In the genomic region with DNA sequence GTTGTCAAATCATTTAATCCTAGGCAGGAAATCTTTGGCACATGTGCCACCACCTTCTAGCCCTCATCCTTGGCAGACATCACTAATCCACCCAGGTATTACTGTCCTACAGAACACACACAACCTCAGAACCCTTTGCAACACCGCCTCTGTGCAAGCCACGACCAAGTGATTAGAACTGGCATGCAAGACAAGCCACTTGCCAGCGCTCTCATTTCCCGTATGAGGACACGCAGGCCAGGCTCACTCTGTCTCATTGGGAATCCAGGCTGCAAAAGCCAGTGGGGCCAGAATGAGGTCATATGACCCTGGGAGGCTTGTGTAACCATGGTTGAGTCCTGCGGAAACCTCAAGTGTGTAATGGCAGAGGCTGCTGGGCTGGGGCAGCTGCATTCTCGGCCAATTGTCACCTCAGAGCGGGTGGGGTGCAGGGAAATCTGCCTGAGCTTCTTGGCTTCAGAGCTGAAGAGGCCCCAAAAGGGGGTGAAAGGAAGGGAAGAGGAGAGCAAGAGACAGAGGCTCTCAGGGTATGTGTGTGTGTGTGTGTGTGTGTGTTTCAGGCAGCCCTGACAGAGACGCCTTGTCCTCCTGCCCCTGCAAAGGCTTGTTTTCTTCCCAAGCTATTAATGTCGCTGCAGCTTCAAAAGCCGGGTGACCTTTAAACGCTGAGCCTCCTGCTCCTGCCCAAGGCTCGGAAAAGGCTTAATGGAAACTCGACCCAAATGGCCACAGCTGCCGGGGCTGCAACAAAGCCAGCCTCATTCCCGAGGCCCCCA, we compare ENCODE assay signal across 8 cellular contexts. TPM values are rescaled to one million over a fixed set of nuclear protein-coding genes. Genes with fewer than 3 reads are reported as not detected.
DNase-seq lines count a peak whose midpoint lies in the region; ATAC-seq and TF ChIP-seq lines count a peak whose summit lies in the region.

No MANE protein-coding gene starts in this region.

- peak overlapping the region; percentile 39 for H3K4me3 ChIP-seq in AG10803 (ENCODE audit: low read length)
- no peak overlapping the region for H3K4me3 ChIP-seq in epithelial cell of esophagus (ENCODE audit: low read length)
- H3K4me3 ChIP-seq in thymus (ENCODE audit: low read length): no peak overlapping the region

- DNase-seq in AG10803 (ENCODE audit: low read depth) (peak; percentile 100), HT1080 (ENCODE audit: low read depth) (peak; percentile 97), SIG-M5 treated with dmso at 0.1 percent for 504 hours (lab: John Stamatoyannopoulos, UW; ENCODE audit: unreplicated experiment) (peak; percentile 98), epithelial cell of esophagus (ENCODE audit: low read depth) (peak; percentile 93), mesenteric fat pad (ENCODE audit: low spot score) (peak; percentile 94)
- no peak for DNase-seq in activated CD4-positive, CD25-positive, alpha-beta regulatory T cell (lab: John Stamatoyannopoulos, UW)

- no peaks in the 10 kb centered on the region for H3K27me3 ChIP-seq in thymus (ENCODE audit: control insufficient read depth, insufficient read depth)

- WGBS in thymus: 42% methylated on average over 16 of the region's 16 CpGs

- ATAC-seq in GM18907 (IDR thresholded peaks at IDR 0.05; ENCODE audit: unreplicated experiment): no peak

- H3K9me3 ChIP-seq in thymus (ENCODE audit: control insufficient read depth): no peaks in the 10 kb centered on the region

- H3K4me1 ChIP-seq in thymus (ENCODE audit: control insufficient read depth, insufficient read depth, low read length): no peaks in the 10 kb centered on the region

- TF ChIP-seq CTCF in AG10803 (conservative IDR thresholded peaks at IDR 0.05; ENCODE audit: low read length): no peak
- no peak for TF ChIP-seq CTCF in epithelial cell of esophagus (IDR thresholded peaks at IDR 0.05; ENCODE audit: insufficient read depth, low read depth, low read length, missing control alignments)

- H3K36me3 ChIP-seq in thymus (ENCODE audit: control insufficient read depth, insufficient read depth): no peaks in the 10 kb centered on the region

- peak overlapping the region; percentile 80 for H3K27ac ChIP-seq in thymus (ENCODE audit: low read depth)

RNA-seq across cellular contexts. Expression of a gene that starts 43.2 kb away (rescaled TPM):
- total RNA-seq in HT1080 (2014; rRNA removed; shearing (Covaris generic)): 129 and 133 TPM in 2 replicates
- polyA plus RNA-seq in HT1080 (2015; cell fraction: cytosol; rRNA removed): 77.9 and 97.4 TPM in 2 replicates
- 52.3 and 66.8 TPM in 2 replicates for polyA plus RNA-seq in HT1080 (2015; cell fraction: nucleus; rRNA removed)
- total RNA-seq in mesenteric fat pad: 31.9 TPM
- 22.7 TPM for polyA plus RNA-seq in thymus

Comparison
In these comparisons a context has a peak if more than half of its experiments do, and no peak if none do; other contexts are left out.
1. DNase-seq: peak in AG10803 (single experiment), HT1080 (single experiment), SIG-M5 treated with dmso at 0.1 percent for 504 hours (single experiment), epithelial cell of esophagus (single experiment) and mesenteric fat pad (single experiment); none in activated CD4-positive, CD25-positive, alpha-beta regulatory T cell (0 of 4).